Comparison of ENCODE assay signal across 11 cellular contexts in the genomic region with DNA sequence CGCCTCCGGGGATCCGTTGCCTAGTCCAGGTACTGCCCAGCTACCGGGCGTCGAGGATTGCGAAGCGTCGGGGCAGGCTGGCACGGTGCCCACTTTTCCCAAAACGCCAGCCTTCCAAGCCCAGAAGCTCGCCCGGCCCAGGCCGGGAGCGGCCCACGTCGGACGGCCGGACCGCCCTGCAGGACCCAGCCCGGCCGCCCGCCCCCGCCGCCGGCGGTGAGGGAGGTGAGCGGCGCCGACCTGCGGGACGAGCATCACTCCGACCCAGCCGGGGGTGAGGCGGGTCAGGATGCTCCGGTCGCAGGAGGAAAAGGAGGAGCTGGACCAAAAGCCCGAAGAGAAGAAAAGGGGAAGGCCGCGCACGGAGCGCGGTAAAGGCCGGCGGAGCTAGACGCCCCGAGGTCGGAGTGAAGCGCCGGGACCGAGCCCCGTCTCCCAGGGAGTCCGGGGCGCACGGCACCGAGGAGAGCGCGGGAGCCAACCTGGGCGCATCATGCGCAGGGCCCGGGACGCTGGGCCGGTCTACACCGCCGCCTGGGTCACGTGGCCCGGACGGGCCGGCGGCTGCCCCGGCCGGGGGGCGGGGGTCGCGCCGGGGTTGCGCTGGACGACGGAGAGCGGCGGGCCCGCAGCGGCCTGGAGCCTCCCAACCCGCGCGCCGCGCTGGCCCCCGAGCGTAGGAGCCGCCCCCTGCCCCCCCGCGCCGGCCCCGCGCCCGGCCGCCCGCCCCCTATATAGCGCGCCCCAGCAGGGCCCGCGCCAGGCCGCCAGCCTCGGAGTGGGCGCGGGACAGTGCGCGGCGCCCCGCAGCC. TPM values are rescaled to one million over a fixed set of nuclear protein-coding genes. Genes with fewer than 3 reads are reported as not detected.
DNase-seq lines count a peak whose midpoint lies in the region; ATAC-seq and FAIRE-seq lines count a peak whose summit lies in the region.
"Had no signal": no experiment of that assay in that cellular context is flagged by ENCODE, and none has a peak within 500 bp of the region (broad histone marks: within the 10 kb centered on the region; RNA-seq: fewer than 3 reads in every experiment).

A gene (plus strand): TSS at position 762 of the 812 bp plus-strand sequence. CDS start 146 bp downstream, outside the sequence.

- FAIRE-seq in HTR-8/SVneo (lab: Jason Lieb, UNC), result no peak
- FAIRE-seq: GM12891 had no signal

- peaks cover 15% of the 10 kb centered on the region for H3K36me3 Mint-ChIP-seq in T-helper 17 cell (ENCODE audit: low read depth)

- H3K27me3 ChIP-seq in rectal smooth muscle tissue (ENCODE audit: control insufficient read depth, insufficient read depth, low read length), result peaks cover 29% of the 10 kb centered on the region

- peaks cover 86% of the 10 kb centered on the region for H3K27me3 Mint-ChIP-seq in T-helper 17 cell

- no peaks in the 10 kb centered on the region for H3K36me3 ChIP-seq in ES-I3 (ENCODE audit: insufficient read depth, low read length)
- H3K36me3 ChIP-seq in rectal smooth muscle tissue (ENCODE audit: control insufficient read depth, insufficient read depth, low read length), result no peaks in the 10 kb centered on the region

- H3K4me3 Mint-ChIP-seq in T-helper 17 cell, result peak within 1 kb of the TSS; percentile 86

- no peak within 1 kb of the TSS for H3K27ac ChIP-seq in rectal smooth muscle tissue (ENCODE audit: low read depth, low read length)

- intact Hi-C loops in left ventricle myocardium superior (cut with micrococcal nuclease), result no loop called here

- H3K4me3 ChIP-seq in rectal smooth muscle tissue (ENCODE audit: low read length), result peak within 1 kb of the TSS; percentile 41

- H3K4me1 ChIP-seq in ES-I3 (ENCODE audit: insufficient read depth, low read length) (peaks cover 19% of the 10 kb centered on the region), rectal smooth muscle tissue (ENCODE audit: control insufficient read depth, insufficient read depth, low read length) (no peaks in the 10 kb centered on the region)

- no peak within 1 kb of the TSS for H3K27ac Mint-ChIP-seq in T-helper 17 cell

- peaks cover 11% of the 10 kb centered on the region for H3K4me1 Mint-ChIP-seq in T-helper 17 cell

- H3K9ac ChIP-seq in ES-I3 (ENCODE audit: low read depth, low read length) (peak within 1 kb of the TSS; percentile 49), rectal smooth muscle tissue (ENCODE audit: low read length) (no peak within 1 kb of the TSS)

- DNase-seq in T-helper 17 cell (no peak), left ventricle myocardium superior (no peak), HTR-8/SVneo (ENCODE audit: insufficient read length, low spot score) (no peak), NCI-H187 (lab: John Stamatoyannopoulos, UW) (no peak)
- no peak for DNase-seq in stimulated activated CD4-positive, alpha-beta T cell treated with anti-CD3 and anti-CD28 coated beads, Interleukin-12 subunit alpha, Interleukin-12 subunit beta, amount 100 ng/mL, for 4 hours
- DNase-seq: activated T-cell treated with anti-CD3 and anti-CD28 coated beads, Interleukin-2, amount 50 U/mL, for 48 hours; NK-92 treated with Interleukin-12 subunit alpha and Interleukin-12 subunit beta, amount 100 ng/mL, for 24 hours had no signal

- no peaks in the 10 kb centered on the region for H3K9me3 ChIP-seq in ES-I3 (ENCODE audit: control insufficient read depth, insufficient read depth, low read length)
- no peaks in the 10 kb centered on the region for H3K9me3 ChIP-seq in T-helper 17 cell (ENCODE audit: control insufficient read depth, low read length, poor library complexity, severe bottlenecking)

- ATAC-seq in T-helper 17 cell (peak; percentile 27), left ventricle myocardium superior (peak; percentile 4), GM19455 (IDR thresholded peaks at IDR 0.05; ENCODE audit: unreplicated experiment) (no peak)

RNA-seq across cellular contexts. Expression of the gene that starts here (rescaled TPM):
- total RNA-seq in T-helper 17 cell, result not detected
- total RNA-seq in left ventricle myocardium superior, result 0.40 TPM

Comparison
In these comparisons a context has a peak if more than half of its experiments do, and no peak if none do; other contexts are left out.
1. Peak in ATAC-seq in T-helper 17 cell; RNA of the gene not detected or under 1 TPM.
2. Peak in ATAC-seq in left ventricle myocardium superior; RNA of the gene not detected or under 1 TPM.